Comparison of ENCODE assay signal across 16 cellular contexts in the genomic region with DNA sequence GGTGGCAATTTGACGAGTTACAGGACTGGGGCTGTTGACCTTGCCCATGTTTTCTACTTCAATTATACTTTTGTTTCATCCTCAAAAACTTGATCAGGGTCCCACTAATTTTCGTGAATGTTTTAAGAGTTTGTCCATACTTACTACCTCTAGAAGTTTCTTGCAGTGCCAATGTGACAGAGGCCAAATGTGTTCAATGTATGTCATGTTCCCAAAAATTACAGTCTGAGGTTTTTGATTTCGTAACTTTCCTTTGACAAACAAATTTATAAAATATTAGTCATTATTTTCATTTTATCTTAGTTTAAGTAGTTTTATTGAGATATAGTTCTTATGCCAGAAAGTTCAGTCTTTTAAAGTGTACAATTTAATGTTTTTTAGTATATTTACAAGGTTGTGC.
A peak's percentile ranks its signal among the peaks of the same experiment; 100 is the strongest.
DNase-seq lines count a peak whose midpoint lies in the region; ATAC-seq and TF ChIP-seq lines count a peak whose summit lies in the region.
"Had no signal": no experiment of that assay in that cellular context is flagged by ENCODE, and none has a peak within 500 bp of the region (broad histone marks: within the 10 kb centered on the region; RNA-seq: fewer than 3 reads in every experiment).

No MANE protein-coding gene starts in this region.

- H3K4me3 ChIP-seq in AG10803 (ENCODE audit: low read length) (no peak overlapping the region), fibroblast of mammary gland (ENCODE audit: control insufficient read depth, low read depth, low read length) (no peak overlapping the region)
- H3K4me3 ChIP-seq: HAP-1 had no signal

- DNase-seq in AG10803 (ENCODE audit: low read depth) (peak; percentile 39), amniotic epithelial cell (ENCODE audit: low read depth) (peak; percentile 33), fibroblast of mammary gland (ENCODE audit: low read depth) (peak; percentile 59), amniotic stem cell (lab: John Stamatoyannopoulos, UW) (no peak), CD1c-positive myeloid dendritic cell (ENCODE audit: extremely low spot score) (no peak)
- DNase-seq in stimulated activated effector memory CD8-positive, alpha-beta T cell treated with anti-CD3 and anti-CD28 coated beads, Interleukin-12 subunit alpha, Interleukin-12 subunit beta, amount 100 ng/mL, for 72 hours (ENCODE audit: low spot score in 2 of 2): no peak
- no peak for DNase-seq in activated CD4-positive, alpha-beta T cell treated with anti-CD3 and anti-CD28 coated beads, Interleukin-2, amount 50 U/mL, for 48 hours
- DNase-seq: C1 segment of cervical spinal cord; COR-L47; MV-4-11; NCI-H1417; NCI-H1930; NCI-H446; NK-92 treated with Interleukin-12 subunit alpha and Interleukin-12 subunit beta, amount 100 ng/mL, for 24 hours; SHP77 treated with DMSO at 0.1 percent for 48 hours had no signal

- H3K36me3 Mint-ChIP-seq in stimulated activated effector memory CD8-positive, alpha-beta T cell treated with anti-CD3 and anti-CD28 coated beads, Interleukin-12 subunit alpha, Interleukin-12 subunit beta, amount 100 ng/mL, for 72 hours: peaks cover 86% of the 10 kb centered on the region

- TF ChIP-seq CTCF in AG10803 (conservative IDR thresholded peaks at IDR 0.05; ENCODE audit: low read length) (no peak), fibroblast of mammary gland (conservative IDR thresholded peaks at IDR 0.05; ENCODE audit: control insufficient read depth, insufficient read depth, low read depth, low read length) (no peak)

- no peak for ATAC-seq in stimulated activated effector memory CD8-positive, alpha-beta T cell treated with anti-CD3 and anti-CD28 coated beads, Interleukin-12 subunit alpha, Interleukin-12 subunit beta, amount 100 ng/mL, for 72 hours

- no peak overlapping the region for H3K4me3 Mint-ChIP-seq in stimulated activated effector memory CD8-positive, alpha-beta T cell treated with anti-CD3 and anti-CD28 coated beads, Interleukin-12 subunit alpha, Interleukin-12 subunit beta, amount 100 ng/mL, for 72 hours

- H3K27ac Mint-ChIP-seq in stimulated activated effector memory CD8-positive, alpha-beta T cell treated with anti-CD3 and anti-CD28 coated beads, Interleukin-12 subunit alpha, Interleukin-12 subunit beta, amount 100 ng/mL, for 72 hours: peak overlapping the region; percentile 11

- H3K9me3 Mint-ChIP-seq in stimulated activated effector memory CD8-positive, alpha-beta T cell treated with anti-CD3 and anti-CD28 coated beads, Interleukin-12 subunit alpha, Interleukin-12 subunit beta, amount 100 ng/mL, for 72 hours: no peaks in the 10 kb centered on the region

- H3K4me1 Mint-ChIP-seq in stimulated activated effector memory CD8-positive, alpha-beta T cell treated with anti-CD3 and anti-CD28 coated beads, Interleukin-12 subunit alpha, Interleukin-12 subunit beta, amount 100 ng/mL, for 72 hours: no peaks in the 10 kb centered on the region

Comparison
In these comparisons a context has a peak if more than half of its experiments do, and no peak if none do; other contexts are left out.
1. DNase-seq: peak in AG10803 (single experiment), amniotic epithelial cell (single experiment) and fibroblast of mammary gland (single experiment); none in stimulated activated effector memory CD8-positive, alpha-beta T cell treated with anti-CD3 and anti-CD28 coated beads, Interleukin-12 subunit alpha, Interleukin-12 subunit beta, amount 100 ng/mL, for 72 hours (0 of 2), amniotic stem cell (single experiment), CD1c-positive myeloid dendritic cell (single experiment) and activated CD4-positive, alpha-beta T cell treated with anti-CD3 and anti-CD28 coated beads, Interleukin-2, amount 50 U/mL, for 48 hours (0 of 2).